In the genomic region with DNA sequence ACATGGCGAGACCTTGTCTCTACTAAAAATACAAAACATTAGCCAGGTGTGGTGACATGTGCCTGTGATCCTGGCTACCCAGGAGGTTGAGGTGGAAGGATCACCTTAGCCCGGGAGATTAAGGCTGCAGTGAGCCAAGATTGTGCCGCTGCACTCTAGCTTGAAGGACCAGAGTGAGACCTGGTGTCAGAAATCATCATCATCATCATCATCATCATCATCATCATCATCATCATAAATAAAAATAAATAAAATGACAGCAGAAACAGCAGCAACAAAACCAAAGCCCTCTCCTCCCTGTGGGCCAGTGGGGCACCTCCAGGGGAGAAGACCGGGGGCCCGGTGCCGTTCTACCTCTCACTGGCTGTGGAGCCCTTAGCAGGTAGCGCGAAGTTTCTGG, we compare ENCODE assay signal across 23 cellular contexts.
DNase-seq lines count a peak whose midpoint lies in the region; ATAC-seq and TF ChIP-seq lines count a peak whose summit lies in the region.
"Had no signal": no experiment of that assay in that cellular context is flagged by ENCODE, and none has a peak within 500 bp of the region (broad histone marks: within the 10 kb centered on the region; RNA-seq: fewer than 3 reads in every experiment).

No MANE protein-coding gene starts in this region.

- peaks cover 66% of the 10 kb centered on the region for H3K4me1 Mint-ChIP-seq in activated naive CD4-positive, alpha-beta T cell treated with anti-CD3 and anti-CD28 coated beads, Interleukin-2, amount 10 ng/mL, durations not matched to agents 7 days and 5 days
- H3K4me1 Mint-ChIP-seq in CD4-positive, CD25-positive, alpha-beta regulatory T cell = peaks cover 11 to 66% (median 30%) of the 10 kb centered on the region in 4 donors
- peaks cover 55 to 81% (median 71%) of the 10 kb centered on the region in 7 donors for H3K4me1 Mint-ChIP-seq in naive thymus-derived CD4-positive, alpha-beta T cell
- no peaks in the 10 kb centered on the region for H3K4me1 Mint-ChIP-seq in Caco-2 (ENCODE audit: low read depth, unreplicated experiment)

- DNase-seq in activated naive CD4-positive, alpha-beta T cell treated with anti-CD3 and anti-CD28 coated beads, Interleukin-2, amount 10 ng/mL, durations not matched to agents 7 days and 5 days = no peak
- DNase-seq in activated naive CD4-positive, alpha-beta T cell (lab: John Stamatoyannopoulos, UW) = no peak
- DNase-seq in CD4-positive, CD25-positive, alpha-beta regulatory T cell = no peak
- DNase-seq in naive thymus-derived CD4-positive, alpha-beta T cell = no peak
- no peak for DNase-seq in DMS 273 treated with DMSO at 0.1 percent for 48 hours (lab: John Stamatoyannopoulos, UW)
- DNase-seq in NCI-H2196 (lab: John Stamatoyannopoulos, UW; ENCODE audit: unreplicated experiment) = no peak
- no peak for DNase-seq in Caco-2
- DNase-seq: H9; HFFc6; Kasumi-1; NCI-H1092 treated with DMSO at 0.1 percent for 48 hours; NCI-H1436 treated with DMSO at 0.1 percent for 48 hours; NCI-H187 treated with DMSO at 0.1 percent for 48 hours; NCI-H2171 treated with DMSO at 0.1 percent for 48 hours; NCI-H524 treated with DMSO at 0.1 percent for 48 hours; NCI-H82; NK-92 treated with Interleukin-12 subunit alpha and Interleukin-12 subunit beta, amount 100 ng/mL, for 24 hours; PC-3; SK-N-SH had no signal

- no peaks in the 10 kb centered on the region for H3K27me3 ChIP-seq in CD4-positive, CD25-positive, alpha-beta regulatory T cell (ENCODE audit: control insufficient read depth, insufficient read depth, low read length)
- H3K27me3 ChIP-seq in naive thymus-derived CD4-positive, alpha-beta T cell (ENCODE audit: control insufficient read depth in 2 of 2, insufficient read depth in 2 of 2, low read length in 2 of 2) = no peaks in the 10 kb centered on the region
- no peaks in the 10 kb centered on the region for H3K27me3 ChIP-seq in Caco-2 (replicated peaks; ENCODE audit: control insufficient read depth, insufficient read depth, low read length)
- H3K27me3 ChIP-seq: BLaER1 had no signal

- H3K4me3 Mint-ChIP-seq in activated naive CD4-positive, alpha-beta T cell treated with anti-CD3 and anti-CD28 coated beads, Interleukin-2, amount 10 ng/mL, durations not matched to agents 7 days and 5 days = no peak overlapping the region
- H3K4me3 Mint-ChIP-seq in CD4-positive, CD25-positive, alpha-beta regulatory T cell = peak overlapping the region in 1 of 4 donors; percentile 68
- H3K4me3 Mint-ChIP-seq in naive thymus-derived CD4-positive, alpha-beta T cell = no peak overlapping the region
- H3K4me3 Mint-ChIP-seq in Caco-2 (ENCODE audit: unreplicated experiment) = no peak overlapping the region
- H3K4me3 Mint-ChIP-seq: GM23338, H9, HFFc6 had no signal

- CTCF ChIA-PET in activated naive CD4-positive, alpha-beta T cell treated with anti-CD3 and anti-CD28 coated beads, Interleukin-2, amount 10 ng/mL, durations not matched to agents 7 days and 5 days (lab: Charles Lee) = interaction anchor here (0.7 to 1.8 kb wide), 2 partner anchors 27 to 55 kb away, joined by 3 to 7 read pairs; no protein-coding TSS in a partner anchor
- CTCF ChIA-PET in HEK293 (lab: Yijun Ruan, JAX) = no interaction called here
- CTCF ChIA-PET in naive thymus-derived CD4-positive, alpha-beta T cell (lab: Charles Lee) = interaction anchor here (0.7 to 2.4 kb wide), 2 partner anchors 54 to 58 kb away, joined by 3 to 7 read pairs; no protein-coding TSS in a partner anchor
- CTCF ChIA-PET in Caco-2 (lab: Charles Lee) = no interaction called here

- BruUV-seq in Caco-2 (replicated peaks; lab: Mats Ljungman, UMichigan) = no TSS peak

- ATAC-seq in CD4-positive, CD25-positive, alpha-beta regulatory T cell (ENCODE audit: low read depth in 2 of 2) = no peak
- ATAC-seq in naive thymus-derived CD4-positive, alpha-beta T cell = no peak
- ATAC-seq: GM23338, K562, PC-3 had no signal

- H3K4me1 ChIP-seq in CD4-positive, CD25-positive, alpha-beta regulatory T cell (ENCODE audit: control insufficient read depth, insufficient read depth, low read length, poor library complexity, severe bottlenecking) = peaks cover 44% of the 10 kb centered on the region
- H3K4me1 ChIP-seq in HEK293 (ENCODE audit: control insufficient read depth, insufficient read depth, low read length) (no peaks in the 10 kb centered on the region; the same call in 1 of the 2 replicates), Caco-2 (no peaks in the 10 kb centered on the region)
- peaks cover 39 to 49% of the 10 kb centered on the region in 2 donors for H3K4me1 ChIP-seq in naive thymus-derived CD4-positive, alpha-beta T cell (ENCODE audit: control insufficient read depth in 2 of 2, insufficient read depth in 2 of 2, low read length in 2 of 2)

- no peaks in the 10 kb centered on the region for H3K27me3 Mint-ChIP-seq in activated naive CD4-positive, alpha-beta T cell treated with anti-CD3 and anti-CD28 coated beads, Interleukin-2, amount 10 ng/mL, durations not matched to agents 7 days and 5 days
- no peaks in the 10 kb centered on the region for H3K27me3 Mint-ChIP-seq in CD4-positive, CD25-positive, alpha-beta regulatory T cell
- no peaks in the 10 kb centered on the region for H3K27me3 Mint-ChIP-seq in naive thymus-derived CD4-positive, alpha-beta T cell
- H3K27me3 Mint-ChIP-seq in Caco-2 (ENCODE audit: insufficient read depth, unreplicated experiment) = peaks cover 4% of the 10 kb centered on the region

- TF ChIP-seq CTCF in HEK293 (tag by site-specific recombination; IDR thresholded peaks at IDR 0.05) (no peak), Caco-2 (IDR thresholded peaks at IDR 0.05; ENCODE audit: insufficient read depth in 1 of 2, low read depth in 1 of 2, low read length in 1 of 2, severe bottlenecking in 1 of 2, unreplicated experiment in 1 of 2) (no peak)

- H3K9me3 ChIP-seq in CD4-positive, CD25-positive, alpha-beta regulatory T cell (ENCODE audit: control insufficient read depth in 2 of 2, low read length in 2 of 2) = no peaks in the 10 kb centered on the region
- H3K9me3 ChIP-seq in HEK293 (ENCODE audit: control insufficient read depth, insufficient read depth, low read depth, low read length) = no peaks in the 10 kb centered on the region
- no peaks in the 10 kb centered on the region for H3K9me3 ChIP-seq in naive thymus-derived CD4-positive, alpha-beta T cell (ENCODE audit: control insufficient read depth in 2 of 3, low read length in 3 of 3)
- no peaks in the 10 kb centered on the region for H3K9me3 ChIP-seq in Caco-2
- H3K9me3 ChIP-seq: BLaER1, SK-N-SH had no signal

- H3K36me3 ChIP-seq in CD4-positive, CD25-positive, alpha-beta regulatory T cell (ENCODE audit: control insufficient read depth, insufficient read depth, low read length) = no peaks in the 10 kb centered on the region
- H3K36me3 ChIP-seq in HEK293 (ENCODE audit: control insufficient read depth in 2 of 2, insufficient read depth in 1 of 2, low read length in 2 of 2) = no peaks in the 10 kb centered on the region
- no peaks in the 10 kb centered on the region for H3K36me3 ChIP-seq in naive thymus-derived CD4-positive, alpha-beta T cell (ENCODE audit: control insufficient read depth in 2 of 3, insufficient read depth in 3 of 3, low read length in 3 of 3)
- no peaks in the 10 kb centered on the region for H3K36me3 ChIP-seq in Caco-2 (ENCODE audit: control insufficient read depth, insufficient read depth, low read length)
- H3K36me3 ChIP-seq: BLaER1 had no signal

- intact Hi-C loops in naive thymus-derived CD4-positive, alpha-beta T cell (cut with micrococcal nuclease) = no loop called here
- intact Hi-C loops in Caco-2 (cut with micrococcal nuclease; ENCODE audit: unreplicated experiment) = no loop called here

- POLR2A ChIA-PET in HEK293 (lab: Yijun Ruan, JAX) (interaction anchor here (0.5 kb wide), 1 partner anchor 117 kb away, joined by 5 read pairs; no protein-coding TSS in a partner anchor), Caco-2 (lab: Charles Lee) (no interaction called here)
- POLR2A ChIA-PET in naive thymus-derived CD4-positive, alpha-beta T cell (lab: Charles Lee) = interaction anchor here (0.9 to 7.0 kb wide), 4 partner anchors 9 to 54 kb away, joined by 3 to 112 read pairs (median 6); a partner anchor contains a TSS

- peaks cover 4% of the 10 kb centered on the region for H3K36me3 Mint-ChIP-seq in activated naive CD4-positive, alpha-beta T cell treated with anti-CD3 and anti-CD28 coated beads, Interleukin-2, amount 10 ng/mL, durations not matched to agents 7 days and 5 days
- H3K36me3 Mint-ChIP-seq in CD4-positive, CD25-positive, alpha-beta regulatory T cell = peaks cover 5% of the 10 kb centered on the region
- peaks cover 0 to 2% (median 0%) of the 10 kb centered on the region in 5 donors for H3K36me3 Mint-ChIP-seq in naive thymus-derived CD4-positive, alpha-beta T cell
- no peaks in the 10 kb centered on the region for H3K36me3 Mint-ChIP-seq in Caco-2 (ENCODE audit: insufficient read depth, unreplicated experiment)

- H3K27ac ChIP-seq in CD4-positive, CD25-positive, alpha-beta regulatory T cell (ENCODE audit: insufficient read depth, low read length, poor library complexity, severe bottlenecking) = no peak overlapping the region
- H3K27ac ChIP-seq in HEK293 (ENCODE audit: extremely low read depth, low read depth, low read length) = no peak overlapping the region
- H3K27ac ChIP-seq in naive thymus-derived CD4-positive, alpha-beta T cell (ENCODE audit: low read depth, low read length) = no peak overlapping the region

- H3K4me3 ChIP-seq in CD4-positive, CD25-positive, alpha-beta regulatory T cell (ENCODE audit: low read depth, low read length) = no peak overlapping the region
- H3K4me3 ChIP-seq in HEK293 (ENCODE audit: low read depth, low read length) (no peak overlapping the region), Caco-2 (ENCODE audit: low read depth, low read length) (no peak overlapping the region)
- no peak overlapping the region for H3K4me3 ChIP-seq in naive thymus-derived CD4-positive, alpha-beta T cell (ENCODE audit: low read length)
- H3K4me3 ChIP-seq: BLaER1, GM23338, K562 had no signal

- H3K9me3 Mint-ChIP-seq in activated naive CD4-positive, alpha-beta T cell treated with anti-CD3 and anti-CD28 coated beads, Interleukin-2, amount 10 ng/mL, durations not matched to agents 7 days and 5 days = no peaks in the 10 kb centered on the region
- H3K9me3 Mint-ChIP-seq in CD4-positive, CD25-positive, alpha-beta regulatory T cell = no peaks in the 10 kb centered on the region
- H3K9me3 Mint-ChIP-seq in naive thymus-derived CD4-positive, alpha-beta T cell = peaks cover 0 to 2% (median 0%) of the 10 kb centered on the region in 11 donors
- H3K9me3 Mint-ChIP-seq in Caco-2 (ENCODE audit: unreplicated experiment) = no peaks in the 10 kb centered on the region

- H3K27ac Mint-ChIP-seq in activated naive CD4-positive, alpha-beta T cell treated with anti-CD3 and anti-CD28 coated beads, Interleukin-2, amount 10 ng/mL, durations not matched to agents 7 days and 5 days = peak overlapping the region; percentile 95
- H3K27ac Mint-ChIP-seq in CD4-positive, CD25-positive, alpha-beta regulatory T cell = peak overlapping the region; percentile 9 to 93 (median 90)
- peak overlapping the region in 8 of 9 donors; percentile 14 to 97 (median 91) for H3K27ac Mint-ChIP-seq in naive thymus-derived CD4-positive, alpha-beta T cell
- H3K27ac Mint-ChIP-seq in Caco-2 (ENCODE audit: unreplicated experiment) = no peak overlapping the region
- H3K27ac Mint-ChIP-seq: H9, HFFc6 had no signal

TF ChIP-seq in HEK293, 187 proteins besides CTCF, POLR2A, EP300 and RAD21 (continues in another document):
- no peak for TF ChIP-seq GLIS1 (tag by site-specific recombination; IDR thresholded peaks at IDR 0.05)

Comparison
In these comparisons a context has a peak if more than half of its experiments do, and no peak if none do; other contexts are left out.
1. CTCF ChIA-PET loops: an anchor here in activated naive CD4-positive, alpha-beta T cell treated with anti-CD3 and anti-CD28 coated beads, Interleukin-2, amount 10 ng/mL, durations not matched to agents 7 days and 5 days (0.7 to 1.8 kb wide) and naive thymus-derived CD4-positive, alpha-beta T cell (0.7 to 2.4 kb wide); none called in HEK293 and Caco-2.